ENCODE assay signal across 10 cellular contexts in the genomic region with DNA sequence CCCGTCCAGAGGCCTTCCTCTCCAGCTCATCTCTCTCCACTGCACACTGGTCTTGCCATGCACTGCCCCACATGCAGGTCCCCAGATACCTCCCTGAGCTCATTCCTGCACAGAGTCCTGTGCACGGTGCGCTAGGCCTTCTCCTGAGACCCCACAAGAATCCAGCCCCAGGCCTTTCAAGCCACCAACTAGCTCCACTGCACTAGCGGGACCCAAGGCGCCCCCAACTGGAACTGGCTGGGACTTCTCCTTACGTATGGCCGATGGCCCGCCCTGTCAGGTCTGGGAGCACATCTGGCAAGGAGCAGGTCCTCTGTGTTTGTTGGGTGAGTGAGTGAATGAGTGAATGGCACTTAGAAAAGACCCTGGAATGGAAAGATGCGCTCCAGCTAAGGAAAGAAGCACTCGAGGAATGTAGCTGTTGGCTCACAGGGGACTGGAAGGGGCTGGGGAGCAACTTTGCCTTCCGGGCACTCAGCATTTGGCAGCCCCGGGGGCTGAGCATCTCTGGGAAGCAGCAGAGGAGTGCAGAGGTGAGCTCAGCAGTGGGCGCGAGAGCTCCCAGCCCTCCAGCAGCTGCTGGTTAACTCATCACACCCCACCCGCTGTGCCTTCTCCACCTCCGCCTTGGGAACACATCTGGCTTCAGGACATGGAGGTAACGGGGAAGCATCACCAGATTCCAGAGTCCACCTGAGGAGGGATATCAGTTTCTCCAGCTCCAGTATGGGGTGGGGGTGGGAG.
DNase-seq lines count a peak whose midpoint lies in the region; ATAC-seq and TF ChIP-seq lines count a peak whose summit lies in the region.
"Had no signal": no experiment of that assay in that cellular context is flagged by ENCODE, and none has a peak within 500 bp of the region (broad histone marks: within the 10 kb centered on the region; RNA-seq: fewer than 3 reads in every experiment).

No MANE protein-coding gene starts in this region.

- no peak for ATAC-seq in GM18867 (IDR thresholded peaks at IDR 0.05; ENCODE audit: unreplicated experiment)
- ATAC-seq in GM21526 (IDR thresholded peaks at IDR 0.05; ENCODE audit: low FRiP score, unreplicated experiment) = no peak

- DNase-seq in GM03348 (ENCODE audit: low spot score) = peak; percentile 29
- DNase-seq in SK-MEL-5 (ENCODE audit: low read depth, low spot score) = peak; percentile 19
- peak; percentile 9 for DNase-seq in fibroblast of the conjunctiva (ENCODE audit: low read depth)
- no peak for DNase-seq in AG08396 (ENCODE audit: low spot score)
- no peak for DNase-seq in anterior cingulate cortex (lab: John Stamatoyannopoulos, UW)
- DNase-seq: esophagus squamous epithelium had no signal

- in situ Hi-C loops in SK-MEL-5 (cut with HindIII; ENCODE audit: low pct_unique_long_range_greater_than_20kb, low sequenced_read_pairs) = no loop called here

- H3K27ac ChIP-seq in 22Rv1 = no peak overlapping the region
- H3K27ac ChIP-seq: esophagus squamous epithelium, KMS-11 had no signal

- peak; percentile 31 for TF ChIP-seq CTCF in 22Rv1 (IDR thresholded peaks at IDR 0.05)

Comparison
In these comparisons a context has a peak if more than half of its experiments do, and no peak if none do; other contexts are left out.
1. DNase-seq: peak in GM03348 (single experiment), SK-MEL-5 (single experiment) and fibroblast of the conjunctiva (single experiment); none in AG08396 (single experiment) and anterior cingulate cortex (0 of 58).